Comparison of ENCODE assay signal across 8 cellular contexts in the genomic region with DNA sequence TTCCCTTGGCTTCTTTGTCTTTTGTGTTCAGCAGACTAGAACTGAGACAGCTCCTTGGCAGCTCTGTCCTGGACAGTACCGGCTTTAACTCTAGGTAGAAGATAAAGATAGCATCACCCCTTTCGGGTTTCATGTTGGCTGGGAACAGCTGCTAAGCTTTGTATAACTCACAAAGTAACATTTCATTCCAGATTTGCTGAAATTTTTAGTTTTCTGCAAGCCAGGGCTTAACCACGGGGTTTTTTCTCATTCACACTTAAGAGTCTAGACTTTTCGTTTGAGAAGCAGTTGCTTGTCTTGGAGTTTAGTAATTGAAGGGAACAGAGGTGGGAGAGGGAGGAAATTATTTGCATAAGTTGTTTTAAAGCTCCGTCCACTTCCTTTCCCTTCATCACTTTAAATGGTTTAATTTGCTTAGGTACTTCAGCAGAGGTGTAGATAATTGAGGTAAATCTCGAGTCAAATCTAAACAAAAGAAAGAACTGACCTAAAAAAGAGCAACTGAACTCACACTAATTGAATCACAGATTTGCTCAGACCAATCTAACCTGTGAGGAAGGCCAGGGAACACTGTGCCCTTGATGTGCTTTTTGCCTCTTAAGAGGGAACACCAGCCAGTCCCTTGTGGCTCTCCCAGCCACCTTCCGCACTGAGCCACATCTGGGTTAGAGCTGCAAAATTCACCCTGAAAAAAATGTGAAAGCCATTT. TPM values are rescaled to one million over a fixed set of nuclear protein-coding genes. Genes with fewer than 3 reads are reported as not detected.
DNase-seq lines count a peak whose midpoint lies in the region; ATAC-seq and TF ChIP-seq lines count a peak whose summit lies in the region.

No MANE protein-coding gene starts in this region.

- TF ChIP-seq CTCF in heart right ventricle (IDR thresholded peaks at IDR 0.05) (no peak), ovary (IDR thresholded peaks at IDR 0.05) (no peak), uterus (IDR thresholded peaks at IDR 0.05) (no peak)

- 43 to 47% methylated on average over 7 of the region's 7 CpGs for WGBS in heart right ventricle, 2 donors
- WGBS in ovary, 3 donors = 43 to 44% (median 43%) methylated on average over 7 of the region's 7 CpGs

- intact Hi-C loops in heart right ventricle (cut with DNase I) (no loop called here), ovary (cut with DNase I) (no loop called here), uterus (cut with DNase I; ENCODE audit: low total_unique reads) (no loop called here)

- H3K27ac ChIP-seq in BLaER1 treated with 17β-estradiol and CSF1 and Interleukin-3, amounts not matched to agents 10 nM and 100 nM = peak overlapping the region; percentile 27 to 78 (median 69); a peak in 18 of 22 replicates
- peak overlapping the region; percentile 45 for H3K27ac ChIP-seq in HUES48 (ENCODE audit: low read depth, low read length)
- peak overlapping the region in 7 of 10 donors; percentile 7 to 77 (median 18) for H3K27ac ChIP-seq in heart right ventricle
- no peak overlapping the region for H3K27ac ChIP-seq in ovary
- H3K27ac ChIP-seq in uterus = no peak overlapping the region

- ATAC-seq in GM19455 (IDR thresholded peaks at IDR 0.05; ENCODE audit: unreplicated experiment) (peak; percentile 51), heart right ventricle (peak in 1 of 8 donors; percentile 66)

- peaks cover 80 to 100% (median 100%) of the 10 kb centered on the region in 11 experiments for H4K20me1 ChIP-seq in BLaER1 treated with 17β-estradiol and CSF1 and Interleukin-3, amounts not matched to agents 10 nM and 100 nM

- TF ChIP-seq EP300 in ovary (IDR thresholded peaks at IDR 0.05) = no peak

- H3K36me3 ChIP-seq in BLaER1 treated with 17β-estradiol and CSF1 and Interleukin-3, amounts not matched to agents 10 nM and 100 nM = peaks cover 0 to 47% (median 3%) of the 10 kb centered on the region in 11 experiments; a peak in 7 of 22 replicates
- H3K36me3 ChIP-seq in HUES48 (ENCODE audit: control insufficient read depth, insufficient read depth, low read length) (0 out of 2 replicates have a peak, but pooled peaks cover 2% of the 10 kb centered on the region), heart right ventricle (no peaks in the 10 kb centered on the region), ovary (no peaks in the 10 kb centered on the region), uterus (no peaks in the 10 kb centered on the region)

- no peak overlapping the region for H3K4me3 ChIP-seq in BLaER1 treated with 17β-estradiol and CSF1 and Interleukin-3, amounts not matched to agents 10 nM and 100 nM
- no peak overlapping the region for H3K4me3 ChIP-seq in HUES48 (ENCODE audit: low read depth, low read length)
- H3K4me3 ChIP-seq in heart right ventricle = no peak overlapping the region
- H3K4me3 ChIP-seq in ovary = no peak overlapping the region
- no peak overlapping the region for H3K4me3 ChIP-seq in uterus

- H3K27me3 ChIP-seq in BLaER1 treated with 17β-estradiol and CSF1 and Interleukin-3, amounts not matched to agents 10 nM and 100 nM = no peaks in the 10 kb centered on the region
- H3K27me3 ChIP-seq in HUES48 (ENCODE audit: control insufficient read depth, insufficient read depth, low read length) = no peaks in the 10 kb centered on the region
- H3K27me3 ChIP-seq in heart right ventricle = no peaks in the 10 kb centered on the region
- H3K27me3 ChIP-seq in ovary = no peaks in the 10 kb centered on the region
- no peaks in the 10 kb centered on the region for H3K27me3 ChIP-seq in uterus

- no peaks in the 10 kb centered on the region for H3K9me3 ChIP-seq in BLaER1 treated with 17β-estradiol and CSF1 and Interleukin-3, amounts not matched to agents 10 nM and 100 nM (replicated peaks in 1 of 11)
- no peaks in the 10 kb centered on the region for H3K9me3 ChIP-seq in HUES48 (ENCODE audit: control insufficient read depth, insufficient read depth, low read length)
- no peaks in the 10 kb centered on the region for H3K9me3 ChIP-seq in heart right ventricle
- H3K9me3 ChIP-seq in ovary = no peaks in the 10 kb centered on the region
- H3K9me3 ChIP-seq in uterus = no peaks in the 10 kb centered on the region

- peak overlapping the region; percentile 1 to 66 (median 39); a peak in 13 of 22 replicates for H3K9ac ChIP-seq in BLaER1 treated with 17β-estradiol and CSF1 and Interleukin-3, amounts not matched to agents 10 nM and 100 nM
- peak overlapping the region; percentile 7; the same call in 1 of the 2 replicates for H3K9ac ChIP-seq in HUES48 (ENCODE audit: low read depth, low read length)

- no peak for TF ChIP-seq POLR2A in ovary (IDR thresholded peaks at IDR 0.05)
- no peak for TF ChIP-seq POLR2A in uterus (IDR thresholded peaks at IDR 0.05)

- H3K4me1 ChIP-seq in BLaER1 treated with 17β-estradiol and CSF1 and Interleukin-3, amounts not matched to agents 10 nM and 100 nM = peaks cover 57 to 99% (median 79%) of the 10 kb centered on the region in 10 experiments
- H3K4me1 ChIP-seq in HUES48 (ENCODE audit: control insufficient read depth, insufficient read depth, low read length) (peaks cover 47% of the 10 kb centered on the region), heart right ventricle (peaks cover 5 to 99% (median 80%) of the 10 kb centered on the region in 9 donors), ovary (ENCODE audit: insufficient read depth) (peaks cover 8% of the 10 kb centered on the region), uterus (peaks cover 0 to 8% of the 10 kb centered on the region in 2 donors)

- peak overlapping the region; percentile 65 to 92 (median 82) for H3K4me2 ChIP-seq in BLaER1 treated with 17β-estradiol and CSF1 and Interleukin-3, amounts not matched to agents 10 nM and 100 nM

- DNase-seq in heart right ventricle = no peak
- no peak for DNase-seq in medulla oblongata (ENCODE audit: extremely low spot score)
- no peak for DNase-seq in globus pallidus (ENCODE audit: low spot score)
- DNase-seq in ovary = no peak
- DNase-seq in uterus = no peak

RNA-seq across cellular contexts. Expression of gene RREB1, which starts 48.3 kb away (rescaled TPM):
- 10 to 100 TPM; 32.2 to 47.1 (median 36.8) TPM for total RNA-seq in heart right ventricle
- 10 to 100 TPM in 1 of 2 donors, 1 to 10 TPM in 1; 3.0 to 11.4 TPM for polyA plus RNA-seq in heart right ventricle
- 10 to 100 TPM; 21.1 to 64.4 (median 53.3) TPM for total RNA-seq in ovary
- polyA plus RNA-seq in ovary = 10 to 100 TPM in 1 of 2 donors, 1 to 10 TPM in 1; 7.3 to 15.1 TPM
- 10 to 100 TPM; 15.1 to 65.9 (median 22.7) TPM for total RNA-seq in uterus

Comparison
In these comparisons a context has a peak if more than half of its experiments do, and no peak if none do; other contexts are left out.
1. H3K27ac ChIP-seq: peak in BLaER1 treated with 17β-estradiol and CSF1 and Interleukin-3, amounts not matched to agents 10 nM and 100 nM (11 of 11), HUES48 (single experiment) and heart right ventricle (7 of 10); none in ovary (0 of 2) and uterus (0 of 2).